Comparison of ENCODE assay signal across 10 cellular contexts in genomic region chr3:99648091-99648490, GRCh38. TPM values are rescaled to one million over a fixed set of nuclear protein-coding genes. Genes with fewer than 3 reads are reported as not detected.
DNase-seq lines count a peak whose midpoint lies in the region; ATAC-seq, FAIRE-seq and TF ChIP-seq lines count a peak whose summit lies in the region.
"Had no signal": no experiment of that assay in that cellular context is flagged by ENCODE, and none has a peak within 500 bp of the region (broad histone marks: within the 10 kb centered on the region; RNA-seq: fewer than 3 reads in every experiment).

No MANE protein-coding gene starts in this region.

- no peak for TF ChIP-seq EP300 in suprapubic skin (IDR thresholded peaks at IDR 0.05)

- no peak for DNase-seq in adipocyte (ENCODE audit: low read depth)
- no peak for DNase-seq in left ventricle myocardium superior
- no peak for DNase-seq in suprapubic skin (ENCODE audit: low spot score in 2 of 2)
- no peak for DNase-seq in HAP-1 (ENCODE audit: low spot score in 2 of 2)
- no peak for DNase-seq in anterior cingulate cortex (lab: John Stamatoyannopoulos, UW)
- no peak for DNase-seq in urothelium cell line (ENCODE audit: low spot score)
- DNase-seq: stimulated activated CD4-positive, alpha-beta T cell treated with anti-CD3 and anti-CD28 coated beads, Interleukin-1b, Interleukin-23, amount 100 ng/mL, for 48 hours had no signal

- H3K9me3 ChIP-seq in adipocyte (ENCODE audit: control insufficient read depth, low read length) (no peaks in the 10 kb centered on the region), suprapubic skin (no peaks in the 10 kb centered on the region), HAP-1 (no peaks in the 10 kb centered on the region)

- TF ChIP-seq CTCF in suprapubic skin (IDR thresholded peaks at IDR 0.05), result no peak

- no peaks in the 10 kb centered on the region for H3K36me3 ChIP-seq in adipocyte (ENCODE audit: control insufficient read depth, insufficient read depth, low read length, severe bottlenecking)
- no peaks in the 10 kb centered on the region for H3K36me3 ChIP-seq in suprapubic skin
- no peaks in the 10 kb centered on the region for H3K36me3 ChIP-seq in HAP-1 (replicated peaks)

- no peak for TF ChIP-seq POLR2A in suprapubic skin (IDR thresholded peaks at IDR 0.05)

- in situ Hi-C loops in HAP-1 (cut with MboI; ENCODE audit: low sequenced_read_pairs), result no loop called here

- H3K4me1 ChIP-seq in adipocyte (ENCODE audit: control insufficient read depth, insufficient read depth, low read length) (peaks cover 58% of the 10 kb centered on the region), suprapubic skin (peaks cover 31% of the 10 kb centered on the region), HAP-1 (no peaks in the 10 kb centered on the region)

- peak overlapping the region; percentile 46 for H3K27ac ChIP-seq in suprapubic skin

- H3K27me3 ChIP-seq in adipocyte (replicated peaks; ENCODE audit: control insufficient read depth, insufficient read depth, low read length), result no peaks in the 10 kb centered on the region
- no peaks in the 10 kb centered on the region for H3K27me3 ChIP-seq in suprapubic skin
- peaks cover 20% of the 10 kb centered on the region for H3K27me3 ChIP-seq in HAP-1 (ENCODE audit: low read depth)

- peak overlapping the region; percentile 43 for H3K4me3 ChIP-seq in adipocyte (ENCODE audit: low read length)
- H3K4me3 ChIP-seq in suprapubic skin, result no peak overlapping the region
- no peak overlapping the region for H3K4me3 ChIP-seq in HAP-1

- intact Hi-C loops in left ventricle myocardium superior (cut with micrococcal nuclease), result no loop called here

- ATAC-seq in GM21786 (IDR thresholded peaks at IDR 0.05; ENCODE audit: unreplicated experiment) (peak; percentile 65), left ventricle myocardium superior (peak; percentile 78), HG03108 (IDR thresholded peaks at IDR 0.05; ENCODE audit: unreplicated experiment) (no peak)

- peak overlapping the region; percentile 18 for H3K9ac ChIP-seq in adipocyte (ENCODE audit: low read length)

- WGBS in suprapubic skin, result 42% methylated on average over 5 of the region's 5 CpGs

- no peak for FAIRE-seq in urothelium cell line (lab: Jason Lieb, UNC)
- FAIRE-seq: HTR-8/SVneo had no signal

RNA-seq across cellular contexts. Expression of gene COL8A1, which starts 9.7 kb away (rescaled TPM):
- total RNA-seq in left ventricle myocardium superior, result 12.0 TPM
- 10 to 100 TPM in 1 of 4 donors, 1 to 10 TPM in 3; 3.2 to 14.9 (median 5.6) TPM for total RNA-seq in suprapubic skin
